In the genomic region with DNA sequence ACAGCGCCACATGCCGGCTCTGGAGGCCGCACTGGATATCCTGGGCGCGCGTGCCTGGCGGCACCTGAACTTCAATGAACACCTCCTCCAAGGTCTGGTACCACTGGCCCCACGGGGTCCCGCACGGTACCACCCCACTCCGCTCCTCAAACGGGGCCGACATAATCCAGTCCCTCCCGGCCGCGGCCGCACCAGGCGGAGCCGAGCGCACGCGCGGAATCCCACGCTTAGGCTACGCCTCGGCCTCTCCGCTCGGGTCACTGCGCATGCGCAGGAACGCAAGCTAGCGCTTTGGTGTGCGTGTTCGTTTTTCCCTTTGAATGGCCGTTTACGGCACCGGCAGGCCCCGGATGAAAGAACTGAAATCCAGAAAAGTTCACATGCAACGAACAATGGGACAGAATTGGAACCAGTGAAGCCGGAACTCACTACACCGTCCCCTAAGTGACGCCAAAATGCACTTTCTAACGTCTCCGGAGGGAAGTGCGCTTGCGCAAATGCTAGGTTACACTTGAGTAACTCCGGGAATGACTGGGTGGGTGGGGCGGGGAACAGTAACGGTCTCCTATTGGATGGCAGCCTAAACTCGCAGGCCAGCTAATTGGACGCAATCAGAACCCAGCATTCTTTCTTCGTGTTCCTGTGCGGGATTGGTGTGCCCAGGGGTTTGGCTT, we compare ENCODE assay signal across 8 cellular contexts. TPM values are rescaled to one million over a fixed set of nuclear protein-coding genes. Genes with fewer than 3 reads are reported as not detected.
A peak's percentile ranks its signal among the peaks of the same experiment; 100 is the strongest.
DNase-seq lines count a peak whose midpoint lies in the region; ATAC-seq and TF ChIP-seq lines count a peak whose summit lies in the region.

TSS of gene NUDCD2 (minus strand) at position 215 of the 674 bp plus-strand sequence. CDS start at position 163, 52 bp downstream.

- H3K36me3 Mint-ChIP-seq in WTC11: peaks cover 39% of the 10 kb centered on the region
- peaks cover 7% of the 10 kb centered on the region in 3 donors for H3K36me3 Mint-ChIP-seq in immature natural killer cell

- peak within 1 kb of the TSS; percentile 99 for H3K4me3 Mint-ChIP-seq in WTC11
- peak within 1 kb of the TSS; percentile 95 to 98 (median 96) for H3K4me3 Mint-ChIP-seq in immature natural killer cell

- peak; percentile 92 for DNase-seq in AG08396 (ENCODE audit: low spot score)
- peak; percentile 97 for DNase-seq in NCI-H2227 treated with DMSO at 0.1 percent for 48 hours (lab: John Stamatoyannopoulos, UW)
- peak; percentile 93 for DNase-seq in WTC11 (ENCODE audit: low spot score)
- peak; percentile 99 for DNase-seq in cardiac fibroblast (ENCODE audit: low read depth in 2 of 2)
- peak; percentile 97 to 98 (median 98) for DNase-seq in immature natural killer cell
- peak; percentile 97 for DNase-seq in smooth muscle cell of the brain vasculature (ENCODE audit: low read depth, low spot score)

- peak within 1 kb of the TSS; percentile 74 to 80 for H3K4me3 ChIP-seq in cardiac fibroblast (replicated peaks in 1 of 2; ENCODE audit: low read depth in 2 of 2, low read length in 2 of 2)

- CTCF ChIA-PET in WTC11 (lab: Charles Lee): interaction anchor here (0.6 to 2.5 kb wide), 6 partner anchors 22 to 112 kb away, joined by 3 to 11 read pairs (median 6); partner anchors contain the start of gene CCNG1

- TF ChIP-seq CTCF in WTC11 (IDR thresholded peaks at IDR 0.05) (no peak), cardiac fibroblast (IDR thresholded peaks at IDR 0.05; ENCODE audit: low read depth, low read length) (peak; percentile 21)

- H3K9me3 Mint-ChIP-seq in WTC11: no peaks in the 10 kb centered on the region
- H3K9me3 Mint-ChIP-seq in immature natural killer cell: no peaks in the 10 kb centered on the region

- peak within 1 kb of the TSS; percentile 100 for H3K27ac Mint-ChIP-seq in WTC11
- peak within 1 kb of the TSS; percentile 97 to 99 (median 98) for H3K27ac Mint-ChIP-seq in immature natural killer cell

- peaks cover 30% of the 10 kb centered on the region for H3K4me1 Mint-ChIP-seq in WTC11
- peaks cover 35 to 53% of the 10 kb centered on the region in 2 donors for H3K4me1 Mint-ChIP-seq in immature natural killer cell

- ATAC-seq in GM18907 (IDR thresholded peaks at IDR 0.05; ENCODE audit: unreplicated experiment): peak; percentile 87
- ATAC-seq in HG03159 (IDR thresholded peaks at IDR 0.05; ENCODE audit: unreplicated experiment): peak; percentile 82
- ATAC-seq in WTC11: peak; percentile 94

- peaks cover 3% of the 10 kb centered on the region for H3K27me3 Mint-ChIP-seq in WTC11 (ENCODE audit: low read depth)
- H3K27me3 Mint-ChIP-seq in immature natural killer cell (ENCODE audit: low read depth in 3 of 3): peaks cover 7 to 24% (median 15%) of the 10 kb centered on the region in 3 donors

- POLR2A ChIA-PET in WTC11 (lab: Charles Lee): interaction anchor here (0.6 to 5.0 kb wide), 12 partner anchors 9 to 1012 kb away, joined by 3 to 77 read pairs (median 4); partner anchors contain the start of genes CCNG1 and MAT2B

TF ChIP-seq in WTC11, 78 proteins besides CTCF, POLR2A, EP300 and RAD21 (continues in another document):
- TF ChIP-seq JUN (CRISPR knock-in tag; IDR thresholded peaks at IDR 0.05) (no peak), ELF4 (CRISPR knock-in tag; IDR thresholded peaks at IDR 0.05; ENCODE audit: low read depth) (no peak), FOXP1 (CRISPR knock-in tag; IDR thresholded peaks at IDR 0.05; ENCODE audit: borderline replicate concordance) (peak; percentile 76; the same call in 1 of the 2 replicates), ZBTB43 (CRISPR knock-in tag; IDR thresholded peaks at IDR 0.05) (no peak), CBFB (CRISPR knock-in tag; IDR thresholded peaks at IDR 0.05; ENCODE audit: low read depth) (peak; percentile 0; the same call in 1 of the 2 replicates), ZNF396 (CRISPR knock-in tag; IDR thresholded peaks at IDR 0.05; ENCODE audit: borderline replicate concordance) (no peak), NFE2L1 (CRISPR knock-in tag; IDR thresholded peaks at IDR 0.05) (peak; percentile 19; the same call in 1 of the 2 replicates), TEAD1 (CRISPR knock-in tag; IDR thresholded peaks at IDR 0.05) (peak; percentile 87), MYBL2 (CRISPR knock-in tag; IDR thresholded peaks at IDR 0.05) (peak; percentile 98), ATF3 (CRISPR knock-in tag; conservative IDR thresholded peaks at IDR 0.05) (no peak), NR1H2 (CRISPR knock-in tag; IDR thresholded peaks at IDR 0.05) (no peak), SMAD4 (CRISPR knock-in tag; IDR thresholded peaks at IDR 0.05) (no peak), PRRX2 (CRISPR knock-in tag; IDR thresholded peaks at IDR 0.05) (no peak), NFATC4 (CRISPR knock-in tag; IDR thresholded peaks at IDR 0.05) (0 out of 2 replicates have a peak, but pooled peaks have one; percentile 63), ZNF232 (CRISPR knock-in tag; IDR thresholded peaks at IDR 0.05) (peak; percentile 34; the same call in 1 of the 2 replicates)
- TF ChIP-seq, protein P1, sequence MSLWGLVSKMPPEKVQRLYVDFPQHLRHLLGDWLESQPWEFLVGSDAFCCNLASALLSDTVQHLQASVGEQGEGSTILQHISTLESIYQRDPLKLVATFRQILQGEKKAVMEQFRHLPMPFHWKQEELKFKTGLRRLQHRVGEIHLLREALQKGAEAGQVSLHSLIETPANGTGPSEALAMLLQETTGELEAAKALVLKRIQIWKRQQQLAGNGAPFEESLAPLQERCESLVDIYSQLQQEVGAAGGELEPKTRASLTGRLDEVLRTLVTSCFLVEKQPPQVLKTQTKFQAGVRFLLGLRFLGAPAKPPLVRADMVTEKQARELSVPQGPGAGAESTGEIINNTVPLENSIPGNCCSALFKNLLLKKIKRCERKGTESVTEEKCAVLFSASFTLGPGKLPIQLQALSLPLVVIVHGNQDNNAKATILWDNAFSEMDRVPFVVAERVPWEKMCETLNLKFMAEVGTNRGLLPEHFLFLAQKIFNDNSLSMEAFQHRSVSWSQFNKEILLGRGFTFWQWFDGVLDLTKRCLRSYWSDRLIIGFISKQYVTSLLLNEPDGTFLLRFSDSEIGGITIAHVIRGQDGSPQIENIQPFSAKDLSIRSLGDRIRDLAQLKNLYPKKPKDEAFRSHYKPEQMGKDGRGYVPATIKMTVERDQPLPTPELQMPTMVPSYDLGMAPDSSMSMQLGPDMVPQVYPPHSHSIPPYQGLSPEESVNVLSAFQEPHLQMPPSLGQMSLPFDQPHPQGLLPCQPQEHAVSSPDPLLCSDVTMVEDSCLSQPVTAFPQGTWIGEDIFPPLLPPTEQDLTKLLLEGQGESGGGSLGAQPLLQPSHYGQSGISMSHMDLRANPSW (CRISPR knock-in tag; conservative IDR thresholded peaks at IDR 0.05; ENCODE audit: low read depth): no peak
- TF ChIP-seq, protein P2, sequence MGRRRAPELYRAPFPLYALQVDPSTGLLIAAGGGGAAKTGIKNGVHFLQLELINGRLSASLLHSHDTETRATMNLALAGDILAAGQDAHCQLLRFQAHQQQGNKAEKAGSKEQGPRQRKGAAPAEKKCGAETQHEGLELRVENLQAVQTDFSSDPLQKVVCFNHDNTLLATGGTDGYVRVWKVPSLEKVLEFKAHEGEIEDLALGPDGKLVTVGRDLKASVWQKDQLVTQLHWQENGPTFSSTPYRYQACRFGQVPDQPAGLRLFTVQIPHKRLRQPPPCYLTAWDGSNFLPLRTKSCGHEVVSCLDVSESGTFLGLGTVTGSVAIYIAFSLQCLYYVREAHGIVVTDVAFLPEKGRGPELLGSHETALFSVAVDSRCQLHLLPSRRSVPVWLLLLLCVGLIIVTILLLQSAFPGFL (CRISPR knock-in tag; IDR thresholded peaks at IDR 0.05; ENCODE audit: borderline replicate concordance): no peak
- TF ChIP-seq, protein P3, sequence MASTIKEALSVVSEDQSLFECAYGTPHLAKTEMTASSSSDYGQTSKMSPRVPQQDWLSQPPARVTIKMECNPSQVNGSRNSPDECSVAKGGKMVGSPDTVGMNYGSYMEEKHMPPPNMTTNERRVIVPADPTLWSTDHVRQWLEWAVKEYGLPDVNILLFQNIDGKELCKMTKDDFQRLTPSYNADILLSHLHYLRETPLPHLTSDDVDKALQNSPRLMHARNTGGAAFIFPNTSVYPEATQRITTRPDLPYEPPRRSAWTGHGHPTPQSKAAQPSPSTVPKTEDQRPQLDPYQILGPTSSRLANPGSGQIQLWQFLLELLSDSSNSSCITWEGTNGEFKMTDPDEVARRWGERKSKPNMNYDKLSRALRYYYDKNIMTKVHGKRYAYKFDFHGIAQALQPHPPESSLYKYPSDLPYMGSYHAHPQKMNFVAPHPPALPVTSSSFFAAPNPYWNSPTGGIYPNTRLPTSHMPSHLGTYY (CRISPR knock-in tag; IDR thresholded peaks at IDR 0.05): no peak
- TF ChIP-seq, protein P4, sequence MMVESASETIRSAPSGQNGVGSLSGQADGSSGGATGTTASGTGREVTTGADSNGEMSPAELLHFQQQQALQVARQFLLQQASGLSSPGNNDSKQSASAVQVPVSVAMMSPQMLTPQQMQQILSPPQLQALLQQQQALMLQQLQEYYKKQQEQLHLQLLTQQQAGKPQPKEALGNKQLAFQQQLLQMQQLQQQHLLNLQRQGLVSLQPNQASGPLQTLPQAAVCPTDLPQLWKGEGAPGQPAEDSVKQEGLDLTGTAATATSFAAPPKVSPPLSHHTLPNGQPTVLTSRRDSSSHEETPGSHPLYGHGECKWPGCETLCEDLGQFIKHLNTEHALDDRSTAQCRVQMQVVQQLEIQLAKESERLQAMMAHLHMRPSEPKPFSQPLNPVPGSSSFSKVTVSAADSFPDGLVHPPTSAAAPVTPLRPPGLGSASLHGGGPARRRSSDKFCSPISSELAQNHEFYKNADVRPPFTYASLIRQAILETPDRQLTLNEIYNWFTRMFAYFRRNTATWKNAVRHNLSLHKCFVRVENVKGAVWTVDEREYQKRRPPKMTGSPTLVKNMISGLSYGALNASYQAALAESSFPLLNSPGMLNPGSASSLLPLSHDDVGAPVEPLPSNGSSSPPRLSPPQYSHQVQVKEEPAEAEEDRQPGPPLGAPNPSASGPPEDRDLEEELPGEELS (CRISPR knock-in tag; IDR thresholded peaks at IDR 0.05): 0 out of 2 replicates have a peak, but pooled peaks have one; percentile 41

RNA-seq across cellular contexts. Expression of gene NUDCD2, which starts in this region (rescaled TPM):
- 68.5 to 73.4 TPM (median 69.4 TPM) in 3 replicates for total RNA-seq in WTC11 (2021)
- 10 to 100 TPM; 40.5 to 56.3 (median 43.5) TPM for polyA plus RNA-seq in immature natural killer cell

Comparison
In these comparisons a context has a peak if more than half of its experiments do, and no peak if none do; other contexts are left out.
1. Peak in every context shown above with its lines: DNase-seq, ATAC-seq and H3K4me3 ChIP-seq.